In genomic region chr3:156873906-156874305, GRCh38 we compare ENCODE assay signal across 25 cellular contexts.
"Had no signal": no experiment of that assay in that cellular context is flagged by ENCODE, and none has a peak within 500 bp of the region (broad histone marks: within the 10 kb centered on the region; RNA-seq: fewer than 3 reads in every experiment).

No MANE protein-coding gene starts in this region.

- H3K27me3 Mint-ChIP-seq: activated CD4-positive, alpha-beta T cell treated with anti-CD3 and anti-CD28 coated beads for 36 hours; activated naive CD8-positive, alpha-beta T cell; activated T-cell treated with anti-CD3 and anti-CD28 coated beads, Interleukin-2, amount 50 U/mL, for 24 hours had no signal

- FAIRE-seq: bronchial epithelial cell, colon had no signal

- H3K27me3 ChIP-seq: brain microvascular endothelial cell, gastrocnemius medialis, heart left ventricle had no signal

- H3K4me1 ChIP-seq: gastrocnemius medialis, heart left ventricle had no signal

- H3K4me1 Mint-ChIP-seq: activated CD4-positive, alpha-beta memory T cell treated with anti-CD3 and anti-CD28 coated beads, Interleukin-2, amount 10 ng/mL, durations not matched to agents 7 days and 5 days; activated CD4-positive, alpha-beta T cell treated with anti-CD3 and anti-CD28 coated beads for 36 hours; activated CD4-positive, alpha-beta T cell treated with anti-CD3 and anti-CD28 coated beads, Interleukin-2, amount 10 ng/mL, durations not matched to agents 24 days and 14 days had no signal

- H3K4me3 Mint-ChIP-seq: activated CD4-positive, alpha-beta memory T cell treated with anti-CD3 and anti-CD28 coated beads, Interleukin-2, amount 10 ng/mL, durations not matched to agents 7 days and 5 days; activated CD4-positive, alpha-beta T cell treated with anti-CD3 and anti-CD28 coated beads for 36 hours; activated CD4-positive, alpha-beta T cell treated with anti-CD3 and anti-CD28 coated beads, Interleukin-2, amount 10 ng/mL, durations not matched to agents 24 days and 14 days; activated naive CD8-positive, alpha-beta T cell; activated T-cell treated with anti-CD3 and anti-CD28 coated beads, Interleukin-2, amount 50 U/mL, for 24 hours; activated T-cell treated with anti-CD3 and anti-CD28 coated beads, Interleukin-2, amount 50 U/mL, for 72 hours had no signal

- DNase-seq: activated CD4-positive, alpha-beta memory T cell treated with anti-CD3 and anti-CD28 coated beads, Interleukin-2, amount 10 ng/mL, durations not matched to agents 7 days and 5 days; activated CD4-positive, alpha-beta T cell treated with anti-CD3 and anti-CD28 coated beads for 36 hours; activated CD4-positive, alpha-beta T cell treated with anti-CD3 and anti-CD28 coated beads, Interleukin-2, amount 10 ng/mL, durations not matched to agents 24 days and 14 days; activated CD4-positive, CD25-positive, alpha-beta regulatory T cell; activated CD4-positive, CD25-positive, alpha-beta regulatory T cell treated with anti-CD3 and anti-CD28 coated beads, Interleukin-2, amount 50 U/mL, for 72 hours; activated CD8-positive, alpha-beta memory T cell treated with anti-CD3 and anti-CD28 coated beads, Interleukin-2, amount 50 U/mL, for 48 hours; activated gamma-delta T cell; activated naive CD4-positive, alpha-beta T cell; activated naive CD4-positive, alpha-beta T cell treated with anti-CD3 and anti-CD28 coated beads, Interleukin-2, amount 50 U/mL, for 16 hours; activated T-cell treated with anti-CD3 and anti-CD28 coated beads for 4 hours; activated T-cell treated with anti-CD3 and anti-CD28 coated beads, Interleukin-2, amount 50 U/mL, for 24 hours; activated T-cell treated with anti-CD3 and anti-CD28 coated beads, Interleukin-2, amount 50 U/mL, for 72 hours; amniotic stem cell; anterior cingulate cortex; brain microvascular endothelial cell; effector CD8-positive, alpha-beta T cell; foreskin fibroblast; gastrocnemius medialis; glutamatergic neuron; heart left ventricle; T-helper 2 cell had no signal

- H3K27ac ChIP-seq: brain microvascular endothelial cell, gastrocnemius medialis, heart left ventricle had no signal

- H3K36me3 ChIP-seq: brain microvascular endothelial cell, gastrocnemius medialis, heart left ventricle had no signal

- H3K27ac Mint-ChIP-seq: activated CD4-positive, alpha-beta memory T cell treated with anti-CD3 and anti-CD28 coated beads, Interleukin-2, amount 10 ng/mL, durations not matched to agents 7 days and 5 days; activated CD4-positive, alpha-beta T cell treated with anti-CD3 and anti-CD28 coated beads for 36 hours; activated CD4-positive, alpha-beta T cell treated with anti-CD3 and anti-CD28 coated beads, Interleukin-2, amount 10 ng/mL, durations not matched to agents 24 days and 14 days; activated naive CD8-positive, alpha-beta T cell; activated T-cell treated with anti-CD3 and anti-CD28 coated beads, Interleukin-2, amount 50 U/mL, for 24 hours; activated T-cell treated with anti-CD3 and anti-CD28 coated beads, Interleukin-2, amount 50 U/mL, for 72 hours had no signal

- ATAC-seq: activated CD4-positive, alpha-beta T cell treated with anti-CD3 and anti-CD28 coated beads for 36 hours; activated T-cell treated with anti-CD3 and anti-CD28 coated beads, Interleukin-2, amount 50 U/mL, for 72 hours; esophagus mucosa; gastrocnemius medialis; heart left ventricle had no signal

- H3K4me3 ChIP-seq: gastrocnemius medialis, heart left ventricle had no signal
